9 cellular contexts compared by ENCODE assay signal in genomic region chr9:128102861-128103588, GRCh38. TPM values are rescaled to one million over a fixed set of nuclear protein-coding genes. Genes with fewer than 3 reads are reported as not detected.
DNase-seq lines count a peak whose midpoint lies in the region; ATAC-seq and TF ChIP-seq lines count a peak whose summit lies in the region.
"Had no signal": no experiment of that assay in that cellular context is flagged by ENCODE, and none has a peak within 500 bp of the region (broad histone marks: within the 10 kb centered on the region; RNA-seq: fewer than 3 reads in every experiment).

No MANE protein-coding gene starts in this region.

- ATAC-seq in CD4-positive, CD25-positive, alpha-beta regulatory T cell (ENCODE audit: low read depth in 2 of 2), result peak in 1 of 2 donors; percentile 6
- ATAC-seq in HG02623 (IDR thresholded peaks at IDR 0.05; ENCODE audit: unreplicated experiment) (no peak), HG03342 (IDR thresholded peaks at IDR 0.05; ENCODE audit: unreplicated experiment) (no peak)

- H3K9me3 ChIP-seq in CD4-positive, CD25-positive, alpha-beta regulatory T cell (ENCODE audit: control insufficient read depth in 2 of 2, low read length in 2 of 2), result no peaks in the 10 kb centered on the region
- H3K9me3 ChIP-seq in KOPT-K1 (ENCODE audit: insufficient read depth, low read length, poor library complexity, severe bottlenecking), result no peaks in the 10 kb centered on the region

- H3K4me1 ChIP-seq in CD4-positive, CD25-positive, alpha-beta regulatory T cell (ENCODE audit: control insufficient read depth, insufficient read depth, low read length, poor library complexity, severe bottlenecking), result peaks cover 21% of the 10 kb centered on the region

- TF ChIP-seq CTCF in nephron progenitor cell (IDR thresholded peaks at IDR 0.05), result no peak

- no peaks in the 10 kb centered on the region for H3K9me3 Mint-ChIP-seq in CD4-positive, CD25-positive, alpha-beta regulatory T cell
- H3K9me3 Mint-ChIP-seq in nephron progenitor cell, result no peaks in the 10 kb centered on the region

- no peak for DNase-seq in CD4-positive, CD25-positive, alpha-beta regulatory T cell
- DNase-seq in caudate nucleus (lab: John Stamatoyannopoulos, UW) (peak in 29 of 61 donors; percentile 18 to 84 (median 48)), nephron progenitor cell (peak; percentile 58), NCI-H526 (lab: John Stamatoyannopoulos, UW) (no peak)
- DNase-seq in activated CD4-positive, CD25-positive, alpha-beta regulatory T cell (lab: John Stamatoyannopoulos, UW), result no peak

- no peak overlapping the region for H3K4me3 Mint-ChIP-seq in CD4-positive, CD25-positive, alpha-beta regulatory T cell
- H3K4me3 Mint-ChIP-seq in nephron progenitor cell, result peak overlapping the region; percentile 42

- H3K27ac ChIP-seq in CD4-positive, CD25-positive, alpha-beta regulatory T cell (ENCODE audit: insufficient read depth, low read length, poor library complexity, severe bottlenecking), result no peak overlapping the region
- H3K27ac ChIP-seq in KOPT-K1 (ENCODE audit: low read depth, low read length, poor library complexity, severe bottlenecking) (peak overlapping the region; percentile 99), caudate nucleus (ENCODE audit: low read depth, low read length) (peak overlapping the region; percentile 54)

- H3K27me3 ChIP-seq in CD4-positive, CD25-positive, alpha-beta regulatory T cell (ENCODE audit: control insufficient read depth, insufficient read depth, low read length), result no peaks in the 10 kb centered on the region

- no peaks in the 10 kb centered on the region for H3K27me3 Mint-ChIP-seq in CD4-positive, CD25-positive, alpha-beta regulatory T cell
- H3K27me3 Mint-ChIP-seq in nephron progenitor cell (ENCODE audit: low read depth, poor library complexity), result no peaks in the 10 kb centered on the region

- H3K36me3 Mint-ChIP-seq in CD4-positive, CD25-positive, alpha-beta regulatory T cell, result peaks cover 35% of the 10 kb centered on the region
- peaks cover 15% of the 10 kb centered on the region for H3K36me3 Mint-ChIP-seq in nephron progenitor cell (ENCODE audit: low read depth)

- H3K27ac Mint-ChIP-seq in CD4-positive, CD25-positive, alpha-beta regulatory T cell, result peak overlapping the region; percentile 69 to 78 (median 71)
- H3K27ac Mint-ChIP-seq in nephron progenitor cell, result peak overlapping the region; percentile 82

- peaks cover 0 to 52% (median 23%) of the 10 kb centered on the region in 4 donors for H3K4me1 Mint-ChIP-seq in CD4-positive, CD25-positive, alpha-beta regulatory T cell
- peaks cover 69% of the 10 kb centered on the region for H3K4me1 Mint-ChIP-seq in nephron progenitor cell

- H3K36me3 ChIP-seq in CD4-positive, CD25-positive, alpha-beta regulatory T cell (ENCODE audit: control insufficient read depth, insufficient read depth, low read length), result peaks cover 64% of the 10 kb centered on the region
- peaks cover 75% of the 10 kb centered on the region for H3K36me3 ChIP-seq in KOPT-K1 (ENCODE audit: insufficient read depth, low read length)

- H3K4me3 ChIP-seq in CD4-positive, CD25-positive, alpha-beta regulatory T cell (ENCODE audit: low read depth, low read length), result no peak overlapping the region

RNA-seq across cellular contexts. Expression of gene PTGES2, which starts 24.5 kb away (rescaled TPM):
- total RNA-seq in CD4-positive, CD25-positive, alpha-beta regulatory T cell, result 48.6 TPM
- 10 to 100 TPM; 33.8 to 39.1 (median 37.6) TPM for polyA plus RNA-seq in CD4-positive, CD25-positive, alpha-beta regulatory T cell

RNA-seq across cellular contexts. Expression of gene SLC25A25, which starts 35.0 kb away (rescaled TPM):
- total RNA-seq in CD4-positive, CD25-positive, alpha-beta regulatory T cell, result 13.8 TPM
- polyA plus RNA-seq in CD4-positive, CD25-positive, alpha-beta regulatory T cell, result 10 to 100 TPM; 11.3 to 12.0 (median 11.7) TPM

RNA-seq across cellular contexts. Expression of gene NAIF1, which starts 35.9 kb away (rescaled TPM):
- total RNA-seq in CD4-positive, CD25-positive, alpha-beta regulatory T cell, result 16.8 TPM
- 10 to 100 TPM in 3 of 4 donors, 1 to 10 TPM in 1; 7.8 to 14.7 (median 12.3) TPM for polyA plus RNA-seq in CD4-positive, CD25-positive, alpha-beta regulatory T cell

RNA-seq across cellular contexts. Expression of gene LCN2, which starts 46.2 kb away (rescaled TPM):
- 0.94 TPM for total RNA-seq in CD4-positive, CD25-positive, alpha-beta regulatory T cell
- not detected for polyA plus RNA-seq in CD4-positive, CD25-positive, alpha-beta regulatory T cell
- total RNA-seq: SK-MEL-5 had no signal

RNA-seq across cellular contexts. Expression of gene BBLN, which starts 57.0 kb away (rescaled TPM):
- total RNA-seq in CD4-positive, CD25-positive, alpha-beta regulatory T cell, result 70.9 TPM
- polyA plus RNA-seq in CD4-positive, CD25-positive, alpha-beta regulatory T cell, result 100 to 1,000 TPM; 111 to 176 (median 128) TPM
